11 cellular contexts compared by ENCODE assay signal in genomic region chr12:86565038-86565437, GRCh38.
"Had no signal": no experiment of that assay in that cellular context is flagged by ENCODE, and none has a peak within 500 bp of the region (broad histone marks: within the 10 kb centered on the region; RNA-seq: fewer than 3 reads in every experiment).

No MANE protein-coding gene starts in this region.

- H3K36me3 ChIP-seq: HAP-1 had no signal

- H3K9me3 ChIP-seq: HAP-1 had no signal

- H3K27ac ChIP-seq: GM23248 had no signal

- H3K9ac ChIP-seq: GM23248 had no signal

- H3K4me3 ChIP-seq: GM23248, GM23338, HAP-1 had no signal

- H3K4me1 ChIP-seq: HAP-1 had no signal

- ATAC-seq: GM23338, HCT116 had no signal

- DNase-seq: GM23248, GOT3, H7, H9, HCEC 1CT, HFFc6 had no signal

- H2AFZ ChIP-seq: GM23248, GM23338 had no signal

- H3K4me2 ChIP-seq: GM23338 had no signal

- FAIRE-seq: H1, H54 had no signal
